Comparison of ENCODE assay signal across 9 cellular contexts in genomic region chr17:76179496-76180467, GRCh38. TPM values are rescaled to one million over a fixed set of nuclear protein-coding genes. Genes with fewer than 3 reads are reported as not detected.
DNase-seq lines count a peak whose midpoint lies in the region; ATAC-seq, FAIRE-seq and TF ChIP-seq lines count a peak whose summit lies in the region.
"Had no signal": no experiment of that assay in that cellular context is flagged by ENCODE, and none has a peak within 500 bp of the region (broad histone marks: within the 10 kb centered on the region; RNA-seq: fewer than 3 reads in every experiment).

No MANE protein-coding gene starts in this region.

- no peak overlapping the region for H2BK12ac ChIP-seq in H1 (ENCODE audit: low read depth, low read length)

- H3K23me2 ChIP-seq in H1 (ENCODE audit: low read depth, low read length): no peaks in the 10 kb centered on the region

- H4K5ac ChIP-seq in H1 (ENCODE audit: insufficient read length, low read depth, low read length): no peak overlapping the region

- no peaks in the 10 kb centered on the region for H4K20me1 ChIP-seq in H1 (replicated peaks in 1 of 2; ENCODE audit: control insufficient read depth in 1 of 2, insufficient read depth in 2 of 2, low read length in 2 of 2)

- no peak overlapping the region for H4K91ac ChIP-seq in H1 (replicated peaks; ENCODE audit: insufficient read length, low read length)

- no peak for TF ChIP-seq RAD21 in H1 (IDR thresholded peaks at IDR 0.05 in 1 of 2, conservative IDR thresholded peaks at IDR 0.05 in 1 of 2; ENCODE audit: low read depth in 2 of 2, low read length in 2 of 2)

- no peak overlapping the region for H2BK120ac ChIP-seq in H1 (replicated peaks; ENCODE audit: low read depth, low read length)

- no peak for FAIRE-seq in H1 (lab: Jason Lieb, UNC)
- FAIRE-seq: G401.6 had no signal

- peaks cover 0 to 4% (median 0%) of the 10 kb centered on the region in 4 experiments; a peak in 2 of 7 replicates for H3K4me1 ChIP-seq in H1 (replicated peaks in 1 of 4; ENCODE audit: control insufficient read depth in 3 of 4, insufficient read depth in 4 of 4, low read length in 3 of 4)

- H2AFZ ChIP-seq in H1 (ENCODE audit: low read length): no peak overlapping the region

- no peak for TF ChIP-seq EP300 in H1 (IDR thresholded peaks at IDR 0.05; ENCODE audit: borderline replicate concordance in 1 of 2, low read depth in 2 of 2, low read length in 2 of 2)

- 89% methylated on average over 6 of the region's 6 CpGs; no CpG with 5 or more reads in 1 of the 2 experiments for WGBS in H1 (ENCODE audit: extremely low coverage in 1 of 2, insufficient coverage in 1 of 2, insufficient read length in 1 of 2, insufficient replicate concordance in 2 of 2, low coverage in 1 of 2, low lambda C conversion rate in 2 of 2, missing lambda C conversion rate in 1 of 2), 2 experiments

- H3K4me2 ChIP-seq in H1 (ENCODE audit: insufficient read depth in 1 of 2, low read depth in 2 of 2, low read length in 2 of 2): no peak overlapping the region

- CTCF ChIA-PET in H1 (lab: Charles Lee; ENCODE audit: partially characterized antibody): interaction anchor here (0.6 to 23.7 kb wide), 22 partner anchors 11 to 377 kb away, joined by 3 to 425 read pairs (median 5); partner anchors contain the start of genes EXOC7 and FOXJ1

- no peak overlapping the region for H3K23ac ChIP-seq in H1 (ENCODE audit: insufficient read length)

- H3K27ac ChIP-seq in H1 (ENCODE audit: low read depth, low read length): no peak overlapping the region

- no peak overlapping the region for H3K14ac ChIP-seq in H1 (ENCODE audit: insufficient read length)

- H2AK5ac ChIP-seq in H1 (ENCODE audit: low read depth, low read length): no peak overlapping the region

- no peak overlapping the region for H3K56ac ChIP-seq in H1 (replicated peaks; ENCODE audit: insufficient read length, low read depth, low read length)

- TF ChIP-seq POLR2A in H1 (IDR thresholded peaks at IDR 0.05; ENCODE audit: control extremely low read depth in 1 of 2, low read depth in 2 of 2, low read length in 2 of 2): no peak

- H3K79me2 ChIP-seq in H1 (ENCODE audit: control insufficient read depth in 1 of 2, insufficient read depth in 2 of 2, low read length in 2 of 2): no peaks in the 10 kb centered on the region

- H3K9ac ChIP-seq in H1 (replicated peaks in 1 of 4; ENCODE audit: extremely low read depth in 1 of 4, low read depth in 3 of 4, low read length in 3 of 4): no peak overlapping the region

- H3K9me3 ChIP-seq in H1 (ENCODE audit: insufficient read depth in 2 of 2, low read depth in 1 of 2, low read length in 1 of 2): no peaks in the 10 kb centered on the region

- H3K4me3 ChIP-seq in H1 (ENCODE audit: extremely low read depth in 1 of 4, insufficient read depth in 2 of 4, low read depth in 3 of 4, low read length in 4 of 4): no peak overlapping the region

- H3K4ac ChIP-seq in H1 (replicated peaks; ENCODE audit: insufficient read length, low read depth, low read length): no peak overlapping the region

- H2BK20ac ChIP-seq in H1 (ENCODE audit: low read length): no peak overlapping the region

- POLR2A ChIA-PET in H1 (lab: Charles Lee; ENCODE audit: partially characterized antibody): interaction anchor here (1.2 to 1.9 kb wide), 6 partner anchors 16 to 59 kb away, joined by 3 to 5 read pairs (median 4); no protein-coding TSS in a partner anchor

- TF ChIP-seq CTCF in H1 (IDR thresholded peaks at IDR 0.05; ENCODE audit: control extremely low read depth in 1 of 3, insufficient read depth in 1 of 3, low read depth in 1 of 3, low read length in 3 of 3): no peak

- peak overlapping the region; percentile 28; the same call in 1 of the 2 replicates for H4K8ac ChIP-seq in H1 (ENCODE audit: extremely low read depth, insufficient read depth, low read length)

- H2BK5ac ChIP-seq in H1 (ENCODE audit: low read depth, low read length): no peak overlapping the region

- H3K27me3 ChIP-seq in H1 (replicated peaks in 1 of 4; ENCODE audit: control insufficient read depth in 3 of 4, extremely low read depth in 1 of 4, insufficient read depth in 3 of 4, low read length in 3 of 4): no peaks in the 10 kb centered on the region; a peak in 1 of 7 replicates

- peak; percentile 4 for DNase-seq in stimulated activated CD8-positive, alpha-beta memory T cell treated with anti-CD3 and anti-CD28 coated beads, Interleukin-12 subunit alpha, Interleukin-12 subunit beta, amount 100 ng/mL, for 1 hour (ENCODE audit: low read depth)
- no peak for DNase-seq in stimulated activated CD8-positive, alpha-beta memory T cell treated with anti-CD3 and anti-CD28 coated beads, Interleukin-4, amount 100 ng/mL, for 48 hours
- peak; percentile 23 for DNase-seq in SKM-1 (lab: John Stamatoyannopoulos, UW; ENCODE audit: unreplicated experiment)
- DNase-seq in H1 (ENCODE audit: low read depth in 1 of 2, low spot score in 2 of 2): no peak
- no peak for DNase-seq in NCI-H2196 (lab: John Stamatoyannopoulos, UW; ENCODE audit: unreplicated experiment)
- DNase-seq in COLO829 (ENCODE audit: low spot score): no peak
- no peak for DNase-seq in NCI-H2081 (lab: John Stamatoyannopoulos, UW)

- H3K36me3 ChIP-seq in H1 (ENCODE audit: control insufficient read depth in 2 of 4, insufficient read depth in 4 of 4, low read length in 3 of 4): no peaks in the 10 kb centered on the region; a peak in 1 of 8 replicates

- no peak overlapping the region for H2BK15ac ChIP-seq in H1 (ENCODE audit: low read length)

- H3K79me1 ChIP-seq in H1 (ENCODE audit: low read depth, low read length): no peaks in the 10 kb centered on the region

- no peak overlapping the region for H3K18ac ChIP-seq in H1 (ENCODE audit: extremely low read depth, low read length)

- no peak for ATAC-seq in HG02571 (IDR thresholded peaks at IDR 0.05; ENCODE audit: unreplicated experiment)

TF ChIP-seq in H1, 55 proteins besides CTCF, POLR2A, EP300 and RAD21:
- TF ChIP-seq PHF8 (conservative IDR thresholded peaks at IDR 0.05; ENCODE audit: low read depth, low read length) (no peak), RFX5 (IDR thresholded peaks at IDR 0.05; ENCODE audit: borderline replicate concordance, low read depth, low read length) (no peak), ATF3 (IDR thresholded peaks at IDR 0.05; ENCODE audit: insufficient read depth, low read depth, low read length) (no peak), CTBP2 (IDR thresholded peaks at IDR 0.05; ENCODE audit: borderline replicate concordance, insufficient read depth, insufficient read length, low read length) (no peak), TCF12 (IDR thresholded peaks at IDR 0.05; ENCODE audit: low read depth, low read length) (no peak), EZH2 (IDR thresholded peaks at IDR 0.05; ENCODE audit: low read depth, low read length, severe bottlenecking) (no peak), MAFK (IDR thresholded peaks at IDR 0.05; ENCODE audit: low read depth, low read length) (no peak), POLR2AphosphoS5 (IDR thresholded peaks at IDR 0.05; ENCODE audit: low read depth, low read length) (no peak)
- TF ChIP-seq, protein P1, sequence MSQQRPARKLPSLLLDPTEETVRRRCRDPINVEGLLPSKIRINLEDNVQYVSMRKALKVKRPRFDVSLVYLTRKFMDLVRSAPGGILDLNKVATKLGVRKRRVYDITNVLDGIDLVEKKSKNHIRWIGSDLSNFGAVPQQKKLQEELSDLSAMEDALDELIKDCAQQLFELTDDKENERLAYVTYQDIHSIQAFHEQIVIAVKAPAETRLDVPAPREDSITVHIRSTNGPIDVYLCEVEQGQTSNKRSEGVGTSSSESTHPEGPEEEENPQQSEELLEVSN (IDR thresholded peaks at IDR 0.05): no peak

RNA-seq across cellular contexts. Expression of gene FOXJ1, which starts 38.7 kb away (rescaled TPM):
- 4.9 and 5.4 TPM in 2 replicates for total RNA-seq in H1 (2021; fragmentation: NEBNext Ultra II Directional; extraction: Animal tissue kit (Norgen Biotek cat#: 25700))
- 4.6 and 4.7 TPM in 2 replicates for polyA plus RNA-seq in H1 (2011; rRNA removed)
- polyA plus RNA-seq in H1 (2011; cell fraction: cytosol; rRNA removed): 3.7 TPM
- 3.7 TPM for polyA plus RNA-seq in H1 (2011; cell fraction: nucleus; rRNA removed)
- 3.2 to 6.3 TPM (median 4.8 TPM) in 4 replicates for polyA plus RNA-seq in H1 (2012, experiment 1 of 2)
- polyA plus RNA-seq in H1 (2012, experiment 2 of 2): 4.5 TPM
- polyA plus RNA-seq in H1 (2013, experiment 1 of 2): 5.4 TPM
- 5.7 TPM for polyA plus RNA-seq in H1 (2013, experiment 2 of 2)
- polyA minus RNA-seq in H1 (2011; rRNA and poly(A)+ RNA removed): 1.3 TPM in 2 replicates
- 3.4 TPM for polyA minus RNA-seq in H1 (2011; cell fraction: cytosol; rRNA and poly(A)+ RNA removed)
- polyA minus RNA-seq in H1 (2011; cell fraction: nucleus; rRNA and poly(A)+ RNA removed): 2.7 TPM

Comparison
In these comparisons a context has a peak if more than half of its experiments do, and no peak if none do; other contexts are left out.
1. DNase-seq: peak in stimulated activated CD8-positive, alpha-beta memory T cell treated with anti-CD3 and anti-CD28 coated beads, Interleukin-12 subunit alpha, Interleukin-12 subunit beta, amount 100 ng/mL, for 1 hour (single experiment) and SKM-1 (single experiment); none in stimulated activated CD8-positive, alpha-beta memory T cell treated with anti-CD3 and anti-CD28 coated beads, Interleukin-4, amount 100 ng/mL, for 48 hours (single experiment), H1 (0 of 2), NCI-H2196 (single experiment), COLO829 (single experiment) and NCI-H2081 (0 of 2).